ENCODE assay signal across 8 cellular contexts in genomic region chr19:53365134-53365898, GRCh38. TPM values are rescaled to one million over a fixed set of nuclear protein-coding genes. Genes with fewer than 3 reads are reported as not detected.
DNase-seq lines count a peak whose midpoint lies in the region; ATAC-seq, FAIRE-seq and TF ChIP-seq lines count a peak whose summit lies in the region.

TSS of gene ZNF525 (plus strand) at chr19:53365705. CDS start at chr19:53372282, 6,577 bp downstream.

- H3K36me3 Mint-ChIP-seq in naive thymus-derived CD4-positive, alpha-beta T cell: peaks cover 3 to 32% (median 17%) of the 10 kb centered on the region in 5 donors
- H3K36me3 Mint-ChIP-seq in stimulated activated memory B cell treated with anti-CD40 and anti-IgM and Interleukin-4, amounts not matched to agents 10 μg/mL and 1 μg/mL and 100 μg/mL, for 72 hours: peaks cover 15% of the 10 kb centered on the region

- peaks cover 12 to 35% (median 31%) of the 10 kb centered on the region in 7 donors for H3K4me1 Mint-ChIP-seq in naive thymus-derived CD4-positive, alpha-beta T cell
- peaks cover 26% of the 10 kb centered on the region for H3K4me1 Mint-ChIP-seq in stimulated activated memory B cell treated with anti-CD40 and anti-IgM and Interleukin-4, amounts not matched to agents 10 μg/mL and 1 μg/mL and 100 μg/mL, for 72 hours

- peak within 1 kb of the TSS; percentile 94 to 98 (median 96) for H3K4me3 Mint-ChIP-seq in naive thymus-derived CD4-positive, alpha-beta T cell
- peak within 1 kb of the TSS; percentile 95 for H3K4me3 Mint-ChIP-seq in stimulated activated memory B cell treated with anti-CD40 and anti-IgM and Interleukin-4, amounts not matched to agents 10 μg/mL and 1 μg/mL and 100 μg/mL, for 72 hours

- H3K9me3 ChIP-seq in HUES6 (ENCODE audit: control insufficient read depth, insufficient read depth, low read depth, low read length): no peaks in the 10 kb centered on the region
- H3K9me3 ChIP-seq in PC-9 (ENCODE audit: insufficient read depth, low read depth): peaks cover 24% of the 10 kb centered on the region
- peaks cover 0 to 4% (median 0%) of the 10 kb centered on the region in 3 experiments for H3K9me3 ChIP-seq in naive thymus-derived CD4-positive, alpha-beta T cell (ENCODE audit: control insufficient read depth in 2 of 3, low read length in 3 of 3)

- peaks cover 8% of the 10 kb centered on the region; the same call in 1 of the 2 replicates for H3K4me1 ChIP-seq in HUES6 (ENCODE audit: control insufficient read depth, insufficient read depth, low read length)
- 0 out of 2 replicates have a peak, but pooled peaks cover 6% of the 10 kb centered on the region for H3K4me1 ChIP-seq in PC-9 (replicated peaks; ENCODE audit: insufficient read depth)
- no peaks in the 10 kb centered on the region for H3K4me1 ChIP-seq in naive thymus-derived CD4-positive, alpha-beta T cell (ENCODE audit: control insufficient read depth in 2 of 2, insufficient read depth in 2 of 2, low read length in 2 of 2)

- DNase-seq in D721Med (ENCODE audit: insufficient read length, low spot score) (peak; percentile 53), PC-9 (peak; percentile 73 to 95), fibroblast of gingiva (ENCODE audit: low read depth) (peak; percentile 68)
- peak; percentile 96 for DNase-seq in activated T-cell treated with anti-CD3 and anti-CD28 coated beads, Interleukin-2, amount 50 U/mL, for 48 hours
- peak; percentile 94 to 97 (median 96) for DNase-seq in naive thymus-derived CD4-positive, alpha-beta T cell

- peak within 1 kb of the TSS; percentile 96 for H3K4me3 ChIP-seq in HUES6 (ENCODE audit: low read depth, low read length)
- peak within 1 kb of the TSS; percentile 63 for H3K4me3 ChIP-seq in PC-9
- H3K4me3 ChIP-seq in naive thymus-derived CD4-positive, alpha-beta T cell (ENCODE audit: low read length): peak within 1 kb of the TSS; percentile 96

- no peaks in the 10 kb centered on the region for H3F3A ChIP-seq in PC-9 (ENCODE audit: insufficient read depth, low read depth)

- peaks cover 4% of the 10 kb centered on the region; the same call in 1 of the 2 replicates for H3K79me2 ChIP-seq in PC-9 (ENCODE audit: low read depth)

- CTCF ChIA-PET in PC-9 (lab: Charles Lee): no interaction called here
- CTCF ChIA-PET in naive thymus-derived CD4-positive, alpha-beta T cell (lab: Charles Lee): no interaction called here

- no peaks in the 10 kb centered on the region for H3K27me3 ChIP-seq in HUES6 (ENCODE audit: control insufficient read depth, insufficient read depth, low read length)
- H3K27me3 ChIP-seq in PC-9 (ENCODE audit: insufficient read depth, low read depth): no peaks in the 10 kb centered on the region
- H3K27me3 ChIP-seq in naive thymus-derived CD4-positive, alpha-beta T cell (ENCODE audit: control insufficient read depth in 2 of 2, insufficient read depth in 2 of 2, low read length in 2 of 2): no peaks in the 10 kb centered on the region

- H3K27ac ChIP-seq in HUES6 (ENCODE audit: low read depth, low read length) (peak within 1 kb of the TSS; percentile 76; the same call in 1 of the 2 replicates), PC-9 (peak within 1 kb of the TSS; percentile 33)
- peak within 1 kb of the TSS; percentile 80 for H3K27ac ChIP-seq in naive thymus-derived CD4-positive, alpha-beta T cell (ENCODE audit: low read depth, low read length)

- H2AFZ ChIP-seq in PC-9: peak within 1 kb of the TSS; percentile 94

- no peak for TF ChIP-seq CTCF in D721Med (IDR thresholded peaks at IDR 0.05; ENCODE audit: insufficient read depth, missing control alignments)
- peak; percentile 55 for TF ChIP-seq CTCF in PC-9 (conservative IDR thresholded peaks at IDR 0.05)

- H3K36me3 ChIP-seq in HUES6 (ENCODE audit: control insufficient read depth, insufficient read depth, low read length) (no peaks in the 10 kb centered on the region), PC-9 (ENCODE audit: low read depth) (peaks cover 4% of the 10 kb centered on the region; the same call in 1 of the 2 replicates)
- no peaks in the 10 kb centered on the region for H3K36me3 ChIP-seq in naive thymus-derived CD4-positive, alpha-beta T cell (ENCODE audit: control insufficient read depth in 2 of 3, insufficient read depth in 3 of 3, low read length in 3 of 3)

- BruUV-seq in PC-9 (replicated peaks; lab: Mats Ljungman, UMichigan): TSS peak; percentile 39

- intact Hi-C loops in PC-9 (cut with micrococcal nuclease; ENCODE audit: unreplicated experiment): loop anchor here (1.0 to 10.0 kb wide), 2 partner anchors 30 to 171 kb away; partner anchors contain the start of genes ZNF665 and ZNF765
- intact Hi-C loops in naive thymus-derived CD4-positive, alpha-beta T cell (cut with micrococcal nuclease): loop anchor here (1.0 to 10.0 kb wide), 12 partner anchors 30 to 675 kb away; partner anchors contain the start of genes ZNF761 (in 2 of the 2), ZNF765 (in 2 of the 2), ZNF813 (in 2 of the 2) and ZNF845 (in 2 of the 2)

- peak within 1 kb of the TSS; percentile 91 to 98 (median 94) for H3K27ac Mint-ChIP-seq in naive thymus-derived CD4-positive, alpha-beta T cell
- peak within 1 kb of the TSS; percentile 94 for H3K27ac Mint-ChIP-seq in stimulated activated memory B cell treated with anti-CD40 and anti-IgM and Interleukin-4, amounts not matched to agents 10 μg/mL and 1 μg/mL and 100 μg/mL, for 72 hours

- H3K27me3 Mint-ChIP-seq in naive thymus-derived CD4-positive, alpha-beta T cell: no peaks in the 10 kb centered on the region
- H3K27me3 Mint-ChIP-seq in stimulated activated memory B cell treated with anti-CD40 and anti-IgM and Interleukin-4, amounts not matched to agents 10 μg/mL and 1 μg/mL and 100 μg/mL, for 72 hours: no peaks in the 10 kb centered on the region

- FAIRE-seq in D721Med (lab: Jason Lieb, UNC): no peak

- H3K9me2 ChIP-seq in PC-9 (ENCODE audit: insufficient read depth): no peaks in the 10 kb centered on the region

- H3K9me3 Mint-ChIP-seq in naive thymus-derived CD4-positive, alpha-beta T cell: peaks cover 0 to 55% (median 13%) of the 10 kb centered on the region in 11 donors
- H3K9me3 Mint-ChIP-seq in stimulated activated memory B cell treated with anti-CD40 and anti-IgM and Interleukin-4, amounts not matched to agents 10 μg/mL and 1 μg/mL and 100 μg/mL, for 72 hours: no peaks in the 10 kb centered on the region

- peak within 1 kb of the TSS; percentile 84 for H3K4me2 ChIP-seq in PC-9

- POLR2A ChIA-PET in PC-9 (lab: Charles Lee; ENCODE audit: unreplicated experiment): no interaction called here
- POLR2A ChIA-PET in naive thymus-derived CD4-positive, alpha-beta T cell (lab: Charles Lee): interaction anchor here (0.6 kb wide), 1 partner anchor 982 kb away, joined by 3 read pairs; no protein-coding TSS in a partner anchor

- H4K20me1 ChIP-seq in PC-9 (ENCODE audit: insufficient read depth): no peaks in the 10 kb centered on the region

- H3K9ac ChIP-seq in HUES6 (ENCODE audit: low read length): peak within 1 kb of the TSS; percentile 82

- peak; percentile 98 for ATAC-seq in GM21423 (IDR thresholded peaks at IDR 0.05; ENCODE audit: unreplicated experiment)
- ATAC-seq in naive thymus-derived CD4-positive, alpha-beta T cell: peak; percentile 100
- peak; percentile 100 for ATAC-seq in stimulated activated memory B cell treated with anti-CD40 and anti-IgM and Interleukin-4, amounts not matched to agents 10 μg/mL and 1 μg/mL and 100 μg/mL, for 72 hours

RNA-seq across cellular contexts. Expression of gene ZNF525, which starts in this region (rescaled TPM):
- 19.7 and 21.8 TPM in 2 replicates for total RNA-seq in PC-9 (2021)
- 10 to 100 TPM; 11.5 to 33.7 (median 24.2) TPM for total RNA-seq in naive thymus-derived CD4-positive, alpha-beta T cell
- polyA plus RNA-seq in naive thymus-derived CD4-positive, alpha-beta T cell: 10 to 100 TPM; 12.4 to 13.9 TPM

Comparison
In these comparisons a context has a peak if more than half of its experiments do, and no peak if none do; other contexts are left out.
1. Peak in every context shown above with its lines: DNase-seq, ATAC-seq, H3K4me3 ChIP-seq and H3K27ac ChIP-seq.